ENCODE assay signal across 15 cellular contexts in genomic region chr19:41929536-41930071, GRCh38. TPM values are rescaled to one million over a fixed set of nuclear protein-coding genes. Genes with fewer than 3 reads are reported as not detected.
DNase-seq lines count a peak whose midpoint lies in the region; ATAC-seq and TF ChIP-seq lines count a peak whose summit lies in the region.
"Had no signal": no experiment of that assay in that cellular context is flagged by ENCODE, and none has a peak within 500 bp of the region (broad histone marks: within the 10 kb centered on the region; RNA-seq: fewer than 3 reads in every experiment).

No MANE protein-coding gene starts in this region.

- peaks cover 28% of the 10 kb centered on the region for H3K4me1 Mint-ChIP-seq in activated CD4-positive, alpha-beta T cell treated with anti-CD3 and anti-CD28 coated beads for 36 hours
- peaks cover 21 to 45% of the 10 kb centered on the region in 2 experiments for H3K4me1 Mint-ChIP-seq in H9
- peaks cover 18% of the 10 kb centered on the region for H3K4me1 Mint-ChIP-seq in activated naive CD8-positive, alpha-beta T cell treated with anti-CD3 and anti-CD28 coated beads, Interleukin-2, amount 10 ng/mL, durations not matched to agents 7 days and 5 days
- H3K4me1 Mint-ChIP-seq in natural killer cell treated with Interleukin-12 subunit alpha and Interleukin-12 subunit beta and Interleukin-15 and Interleukin-18, amount 100 ng/mL, for 72 hours (ENCODE audit: low read depth in 2 of 2): peaks cover 20 to 30% of the 10 kb centered on the region in 2 donors

- CTCF ChIA-PET in activated CD4-positive, alpha-beta T cell treated with anti-CD3 and anti-CD28 coated beads for 36 hours (lab: Charles Lee): interaction anchor here (1.1 to 1.7 kb wide), 5 partner anchors 13 to 43 kb away, joined by 3 to 8 read pairs (median 3); no protein-coding TSS in a partner anchor
- CTCF ChIA-PET in RWPE1 (lab: Yijun Ruan, JAX): interaction anchor here (0.6 kb wide), 1 partner anchor 333 kb away, joined by 3 read pairs; no protein-coding TSS in a partner anchor

- TF ChIP-seq POLR2A in transverse colon (IDR thresholded peaks at IDR 0.05): no peak

- no peak overlapping the region for H2BK5ac ChIP-seq in H9 (ENCODE audit: insufficient read length, low read length)

- no peak overlapping the region for H3K56ac ChIP-seq in H9 (ENCODE audit: insufficient read length, low read depth, low read length)

- H3K4me2 ChIP-seq in H9 (ENCODE audit: insufficient read depth, insufficient read length, low read length): peak overlapping the region; percentile 52

- peaks cover 2% of the 10 kb centered on the region for H3K23me2 ChIP-seq in H9 (ENCODE audit: insufficient read length, low read depth, low read length, poor library complexity, severe bottlenecking)

- H3K4me3 Mint-ChIP-seq in activated CD4-positive, alpha-beta T cell treated with anti-CD3 and anti-CD28 coated beads for 36 hours: peak overlapping the region; percentile 77
- peak overlapping the region in 1 of 2 experiments; percentile 74; a peak in 3 of 5 replicates for H3K4me3 Mint-ChIP-seq in H9
- peak overlapping the region; percentile 81 for H3K4me3 Mint-ChIP-seq in activated naive CD8-positive, alpha-beta T cell treated with anti-CD3 and anti-CD28 coated beads, Interleukin-2, amount 10 ng/mL, durations not matched to agents 7 days and 5 days
- H3K4me3 Mint-ChIP-seq in natural killer cell treated with Interleukin-12 subunit alpha and Interleukin-12 subunit beta and Interleukin-15 and Interleukin-18, amount 100 ng/mL, for 72 hours: peak overlapping the region; percentile 87

- no peak overlapping the region for H2BK12ac ChIP-seq in H9 (ENCODE audit: insufficient read length, low read depth, low read length)

- H3K4me1 ChIP-seq in H9 (ENCODE audit: insufficient read depth, low read length) (peaks cover 5% of the 10 kb centered on the region; the same call in 1 of the 2 replicates), transverse colon (peaks cover 0 to 22% (median 17%) of the 10 kb centered on the region in 4 donors), colonic mucosa (peaks cover 5% of the 10 kb centered on the region)

- H3K79me2 ChIP-seq in H9 (ENCODE audit: insufficient read depth, low read length): no peaks in the 10 kb centered on the region

- H2AFZ ChIP-seq in H9 (ENCODE audit: low read length): no peak overlapping the region

- no peak overlapping the region for H3K27ac Mint-ChIP-seq in activated CD4-positive, alpha-beta T cell treated with anti-CD3 and anti-CD28 coated beads for 36 hours
- H3K27ac Mint-ChIP-seq in H9: no peak overlapping the region
- H3K27ac Mint-ChIP-seq in activated naive CD8-positive, alpha-beta T cell treated with anti-CD3 and anti-CD28 coated beads, Interleukin-2, amount 10 ng/mL, durations not matched to agents 7 days and 5 days: peak overlapping the region; percentile 55
- peak overlapping the region in 1 of 2 donors; percentile 69 for H3K27ac Mint-ChIP-seq in natural killer cell treated with Interleukin-12 subunit alpha and Interleukin-12 subunit beta and Interleukin-15 and Interleukin-18, amount 100 ng/mL, for 72 hours

- H4K91ac ChIP-seq in H9 (ENCODE audit: insufficient read length, low read depth, low read length): no peak overlapping the region

- TF ChIP-seq EP300 in transverse colon (IDR thresholded peaks at IDR 0.05; ENCODE audit: low read depth): no peak

- H2AK5ac ChIP-seq in H9 (ENCODE audit: insufficient read length, low read length): no peak overlapping the region

- no peak overlapping the region for H2BK120ac ChIP-seq in H9 (ENCODE audit: low read depth, low read length, poor library complexity, severe bottlenecking)

- intact Hi-C loops in activated CD4-positive, alpha-beta T cell treated with anti-CD3 and anti-CD28 coated beads for 36 hours (cut with DNase I, micrococcal nuclease): loop anchor here (2.0 to 5.0 kb wide), 3 partner anchors 15 to 43 kb away; no protein-coding TSS in a partner anchor
- intact Hi-C loops in transverse colon (cut with DNase I; ENCODE audit: low total_unique reads): no loop called here
- intact Hi-C loops in colonic mucosa (cut with DNase I): no loop called here

- peaks cover 93% of the 10 kb centered on the region for H3K27me3 ChIP-seq in H9 (ENCODE audit: insufficient read depth, low read length)
- H3K27me3 ChIP-seq in transverse colon: peaks cover 95% of the 10 kb centered on the region
- peaks cover 18% of the 10 kb centered on the region for H3K27me3 ChIP-seq in colonic mucosa

- H4K20me1 ChIP-seq in H9 (ENCODE audit: control insufficient read depth, insufficient read depth, insufficient read length): no peaks in the 10 kb centered on the region

- no peak overlapping the region for H4K5ac ChIP-seq in H9 (ENCODE audit: insufficient read length, low read depth, low read length)

- H2BK20ac ChIP-seq in H9 (ENCODE audit: low read depth, low read length, poor library complexity, severe bottlenecking): no peak overlapping the region

- no peak overlapping the region for H3K27ac ChIP-seq in H9 (ENCODE audit: insufficient read length, low read depth, low read length)
- H3K27ac ChIP-seq in transverse colon: no peak overlapping the region
- no peak overlapping the region for H3K27ac ChIP-seq in colonic mucosa
- H3K27ac ChIP-seq in RWPE1: no peak overlapping the region
- H3K27ac ChIP-seq: brain microvascular endothelial cell, psoas muscle had no signal

- ATAC-seq in activated CD4-positive, alpha-beta T cell treated with anti-CD3 and anti-CD28 coated beads for 36 hours: no peak
- no peak for ATAC-seq in activated naive CD8-positive, alpha-beta T cell treated with anti-CD3 and anti-CD28 coated beads, Interleukin-2, amount 10 ng/mL, durations not matched to agents 7 days and 5 days (ENCODE audit: low read depth)
- ATAC-seq in natural killer cell treated with Interleukin-12 subunit alpha and Interleukin-12 subunit beta and Interleukin-15 and Interleukin-18, amount 100 ng/mL, for 72 hours: no peak
- ATAC-seq: psoas muscle had no signal

- POLR2A ChIA-PET in activated CD4-positive, alpha-beta T cell treated with anti-CD3 and anti-CD28 coated beads for 36 hours (lab: Charles Lee): no interaction called here
- POLR2A ChIA-PET in activated naive CD8-positive, alpha-beta T cell treated with anti-CD3 and anti-CD28 coated beads, Interleukin-2, amount 10 ng/mL, durations not matched to agents 7 days and 5 days (lab: Charles Lee): interaction anchor here (1.4 to 2.0 kb wide), 3 partner anchors 41 to 66 kb away, joined by 3 to 6 read pairs (median 3); no protein-coding TSS in a partner anchor
- POLR2A ChIA-PET in RWPE1 (lab: Yijun Ruan, JAX; ENCODE audit: low non-redundant PET): no interaction called here

- H3K18ac ChIP-seq in H9 (ENCODE audit: insufficient read length, low read depth, low read length): no peak overlapping the region

- H3K4me3 ChIP-seq in transverse colon (no peak overlapping the region), colonic mucosa (no peak overlapping the region)

- in situ Hi-C loops in transverse colon (cut with MboI; ENCODE audit: low pct_ligation_motif_present in 1 of 4, low pct_unique_long_range_greater_than_20kb in 1 of 4, low sequenced_read_pairs in 3 of 4): no loop called here

- no peaks in the 10 kb centered on the region for H3K27me3 Mint-ChIP-seq in activated CD4-positive, alpha-beta T cell treated with anti-CD3 and anti-CD28 coated beads for 36 hours
- H3K27me3 Mint-ChIP-seq in H9 (ENCODE audit: low read depth): no peaks in the 10 kb centered on the region; the same call in 1 of the 2 replicates
- H3K27me3 Mint-ChIP-seq in activated naive CD8-positive, alpha-beta T cell treated with anti-CD3 and anti-CD28 coated beads, Interleukin-2, amount 10 ng/mL, durations not matched to agents 7 days and 5 days: peaks cover 9% of the 10 kb centered on the region
- peaks cover 8 to 9% of the 10 kb centered on the region in 2 donors for H3K27me3 Mint-ChIP-seq in natural killer cell treated with Interleukin-12 subunit alpha and Interleukin-12 subunit beta and Interleukin-15 and Interleukin-18, amount 100 ng/mL, for 72 hours

- DNase-seq in activated CD4-positive, alpha-beta T cell treated with anti-CD3 and anti-CD28 coated beads for 36 hours: peak; percentile 9
- no peak for DNase-seq in activated CD4-positive, alpha-beta T cell treated with anti-CD3 and anti-CD28 coated beads, Interleukin-2, amount 50 U/mL, for 48 hours
- DNase-seq in H9: no peak
- DNase-seq in activated naive CD8-positive, alpha-beta T cell treated with anti-CD3 and anti-CD28 coated beads, Interleukin-2, amount 10 ng/mL, durations not matched to agents 7 days and 5 days: no peak
- no peak for DNase-seq in natural killer cell treated with Interleukin-12 subunit alpha and Interleukin-12 subunit beta and Interleukin-15 and Interleukin-18, amount 100 ng/mL, for 72 hours (ENCODE audit: low spot score)
- no peak for DNase-seq in transverse colon
- no peak for DNase-seq in colonic mucosa
- no peak for DNase-seq in RWPE1 (ENCODE audit: low spot score)
- DNase-seq: brain microvascular endothelial cell, NCI-H1436 treated with DMSO at 0.1 percent for 48 hours, NCI-H446 treated with DMSO at 0.1 percent for 48 hours, PC-3, psoas muscle had no signal

- no peaks in the 10 kb centered on the region for H3K79me1 ChIP-seq in H9 (ENCODE audit: insufficient read depth, low read depth, low read length, poor library complexity, severe bottlenecking)

- H3K14ac ChIP-seq in H9 (ENCODE audit: insufficient read depth, low read length): no peak overlapping the region

- TF ChIP-seq CTCF in H9 (conservative IDR thresholded peaks at IDR 0.05) (no peak), transverse colon (IDR thresholded peaks at IDR 0.05) (no peak), colonic mucosa (IDR thresholded peaks at IDR 0.05) (no peak), RWPE1 (conservative IDR thresholded peaks at IDR 0.05; ENCODE audit: low read depth) (no peak)

- no peak overlapping the region for H3K4ac ChIP-seq in H9 (ENCODE audit: low read depth, low read length)

- H3K9ac ChIP-seq in H9 (ENCODE audit: extremely low read depth, insufficient read length, low read length) (no peak overlapping the region), colonic mucosa (ENCODE audit: low read depth in 2 of 2, low read length in 2 of 2) (no peak overlapping the region)

- no peaks in the 10 kb centered on the region for H3K36me3 Mint-ChIP-seq in activated CD4-positive, alpha-beta T cell treated with anti-CD3 and anti-CD28 coated beads for 36 hours (ENCODE audit: low read depth)
- H3K36me3 Mint-ChIP-seq in H9 (ENCODE audit: insufficient read depth in 1 of 3, low read depth in 3 of 3): no peaks in the 10 kb centered on the region
- peaks cover 5% of the 10 kb centered on the region for H3K36me3 Mint-ChIP-seq in activated naive CD8-positive, alpha-beta T cell treated with anti-CD3 and anti-CD28 coated beads, Interleukin-2, amount 10 ng/mL, durations not matched to agents 7 days and 5 days
- H3K36me3 Mint-ChIP-seq in natural killer cell treated with Interleukin-12 subunit alpha and Interleukin-12 subunit beta and Interleukin-15 and Interleukin-18, amount 100 ng/mL, for 72 hours: no peaks in the 10 kb centered on the region

- no peaks in the 10 kb centered on the region for H3K9me3 Mint-ChIP-seq in activated CD4-positive, alpha-beta T cell treated with anti-CD3 and anti-CD28 coated beads for 36 hours (ENCODE audit: low read depth)
- peaks cover 0 to 3% of the 10 kb centered on the region in 2 experiments; a peak in 3 of 5 replicates for H3K9me3 Mint-ChIP-seq in H9
- no peaks in the 10 kb centered on the region for H3K9me3 Mint-ChIP-seq in activated naive CD8-positive, alpha-beta T cell treated with anti-CD3 and anti-CD28 coated beads, Interleukin-2, amount 10 ng/mL, durations not matched to agents 7 days and 5 days
- H3K9me3 Mint-ChIP-seq in natural killer cell treated with Interleukin-12 subunit alpha and Interleukin-12 subunit beta and Interleukin-15 and Interleukin-18, amount 100 ng/mL, for 72 hours: no peaks in the 10 kb centered on the region

- no peaks in the 10 kb centered on the region for H3K36me3 ChIP-seq in transverse colon
- H3K36me3 ChIP-seq in colonic mucosa: no peaks in the 10 kb centered on the region
- H3K36me3 ChIP-seq: brain microvascular endothelial cell had no signal

- H3K9me3 ChIP-seq in H9 (ENCODE audit: control insufficient read depth, low read depth, low read length) (no peaks in the 10 kb centered on the region), transverse colon (no peaks in the 10 kb centered on the region), colonic mucosa (no peaks in the 10 kb centered on the region)
- H3K9me3 ChIP-seq: psoas muscle had no signal

- H2BK15ac ChIP-seq in H9 (ENCODE audit: low read depth, low read length): no peak overlapping the region

- H3K23ac ChIP-seq in H9 (ENCODE audit: insufficient read length, low read depth, low read length): no peak overlapping the region

- H3T11ph ChIP-seq in H9 (ENCODE audit: low read length): no peak overlapping the region

- no peak overlapping the region for H4K8ac ChIP-seq in H9 (replicated peaks; ENCODE audit: insufficient read length, low read depth, low read length)

- WGBS in H9 (ENCODE audit: extremely low coverage, insufficient read length, low lambda C conversion rate): no CpG with 5 or more reads among the region's 14 CpGs
- 51% methylated on average over 14 of the region's 14 CpGs; no CpG with 5 or more reads in 1 of the 2 donors for WGBS in transverse colon (ENCODE audit: low coverage in 1 of 2), 2 donors

RNA-seq across cellular contexts. Expression of gene ERFL, which starts 1.4 kb away (rescaled TPM):
- total RNA-seq in activated CD4-positive, alpha-beta T cell treated with anti-CD3 and anti-CD28 coated beads for 36 hours: 1 to 10 TPM; 1.7 to 1.9 TPM
- total RNA-seq in H9 (2021) (0.11 and 0.22 TPM in 2 replicates), transverse colon (1 to 10 TPM in 2 of 4 donors, under 1 TPM in 2; 0.27 to 1.9 (median 0.95) TPM), colonic mucosa (under 1 TPM; 0.42 to 0.47 TPM)
- 1 to 10 TPM; 4.3 to 4.5 TPM for total RNA-seq in activated naive CD8-positive, alpha-beta T cell treated with anti-CD3 and anti-CD28 coated beads, Interleukin-2, amount 10 ng/mL, durations not matched to agents 7 days and 5 days
- under 1 TPM; 0.67 TPM for total RNA-seq in natural killer cell treated with Interleukin-12 subunit alpha and Interleukin-12 subunit beta and Interleukin-15 and Interleukin-18, amount 100 ng/mL, for 72 hours
- total RNA-seq: left lobe of liver, psoas muscle had no signal

RNA-seq across cellular contexts. Expression of gene RABAC1, which starts 29.5 kb away (rescaled TPM):
- 10 to 100 TPM; 35.3 to 49.7 TPM for total RNA-seq in activated CD4-positive, alpha-beta T cell treated with anti-CD3 and anti-CD28 coated beads for 36 hours
- 94.0 and 105 TPM in 2 replicates for total RNA-seq in H9 (2021)
- 10 to 100 TPM; 85.3 to 87.3 TPM for total RNA-seq in activated naive CD8-positive, alpha-beta T cell treated with anti-CD3 and anti-CD28 coated beads, Interleukin-2, amount 10 ng/mL, durations not matched to agents 7 days and 5 days
- 10 to 100 TPM; 79.6 to 89.7 TPM for total RNA-seq in natural killer cell treated with Interleukin-12 subunit alpha and Interleukin-12 subunit beta and Interleukin-15 and Interleukin-18, amount 100 ng/mL, for 72 hours
- total RNA-seq in transverse colon: 100 to 1,000 TPM in 3 of 4 donors, 10 to 100 TPM in 1; 75.6 to 235 (median 165) TPM
- 100 to 1,000 TPM; 172 to 197 TPM for total RNA-seq in colonic mucosa

RNA-seq across cellular contexts. Expression of gene ARHGEF1, which starts 46.6 kb away (rescaled TPM):
- 100 to 1,000 TPM; 231 to 276 TPM for total RNA-seq in activated CD4-positive, alpha-beta T cell treated with anti-CD3 and anti-CD28 coated beads for 36 hours
- 47.0 and 50.3 TPM in 2 replicates for total RNA-seq in H9 (2021)
- total RNA-seq in activated naive CD8-positive, alpha-beta T cell treated with anti-CD3 and anti-CD28 coated beads, Interleukin-2, amount 10 ng/mL, durations not matched to agents 7 days and 5 days: 100 to 1,000 TPM; 807 to 824 TPM
- 100 to 1,000 TPM; 321 to 444 TPM for total RNA-seq in natural killer cell treated with Interleukin-12 subunit alpha and Interleukin-12 subunit beta and Interleukin-15 and Interleukin-18, amount 100 ng/mL, for 72 hours
- total RNA-seq in transverse colon: 100 to 1,000 TPM in 2 of 4 donors, 10 to 100 TPM in 2; 64.3 to 215 (median 113) TPM
- 10 to 100 TPM; 64.1 to 98.7 TPM for total RNA-seq in colonic mucosa

RNA-seq across cellular contexts. Expression of gene CD79A, which starts 52.5 kb away (rescaled TPM):
- 1 to 10 TPM; 4.0 to 4.1 TPM for total RNA-seq in activated CD4-positive, alpha-beta T cell treated with anti-CD3 and anti-CD28 coated beads for 36 hours
- total RNA-seq in H9 (2021) (0.22 and 0.39 TPM in 2 replicates), transverse colon (10 to 100 TPM in 1 of 4 donors, 1 to 10 TPM in 2, not detected in 1; 2.3 to 33.0 (median 8.2) TPM), colonic mucosa (1 to 10 TPM; 3.5 to 3.8 TPM)
- total RNA-seq in activated naive CD8-positive, alpha-beta T cell treated with anti-CD3 and anti-CD28 coated beads, Interleukin-2, amount 10 ng/mL, durations not matched to agents 7 days and 5 days: 10 to 100 TPM; 28.0 to 29.8 TPM
- 1 to 10 TPM in 1 of 2 donors, under 1 TPM in 1; 0.93 to 1.8 TPM for total RNA-seq in natural killer cell treated with Interleukin-12 subunit alpha and Interleukin-12 subunit beta and Interleukin-15 and Interleukin-18, amount 100 ng/mL, for 72 hours
- total RNA-seq: A172 had no signal

Comparison
In these comparisons a context has a peak if more than half of its experiments do, and no peak if none do; other contexts are left out.
1. intact Hi-C loops: an anchor here in activated CD4-positive, alpha-beta T cell treated with anti-CD3 and anti-CD28 coated beads for 36 hours (2.0 to 5.0 kb wide); none called in transverse colon and colonic mucosa.